In genomic region chr5:7396169-7397004, GRCh38 we compare ENCODE assay signal across 9 cellular contexts. TPM values are rescaled to one million over a fixed set of nuclear protein-coding genes. Genes with fewer than 3 reads are reported as not detected.
DNase-seq lines count a peak whose midpoint lies in the region; ATAC-seq and TF ChIP-seq lines count a peak whose summit lies in the region.
"Had no signal": no experiment of that assay in that cellular context is flagged by ENCODE, and none has a peak within 500 bp of the region (broad histone marks: within the 10 kb centered on the region; RNA-seq: fewer than 3 reads in every experiment).

No MANE protein-coding gene starts in this region.

- H3K4me1 ChIP-seq in colonic mucosa = peaks cover 3% of the 10 kb centered on the region
- no peaks in the 10 kb centered on the region for H3K4me1 ChIP-seq in aorta (ENCODE audit: control insufficient read depth in 1 of 2, insufficient read depth in 2 of 2, low read length in 2 of 2)

- no peaks in the 10 kb centered on the region for H3K9me3 Mint-ChIP-seq in mesothelial cell of epicardium

- H3K4me3 ChIP-seq in colonic mucosa (peak overlapping the region; percentile 33), aorta (ENCODE audit: low read length in 2 of 2) (peak overlapping the region; percentile 55 to 72)
- H3K4me3 ChIP-seq: SK-N-MC had no signal

- no peaks in the 10 kb centered on the region for H3K9me3 ChIP-seq in colonic mucosa
- no peaks in the 10 kb centered on the region for H3K9me3 ChIP-seq in aorta (ENCODE audit: control insufficient read depth, low read length)

- no peak overlapping the region for H3K27ac ChIP-seq in colonic mucosa
- H3K27ac ChIP-seq in aorta (ENCODE audit: low read depth in 1 of 2, low read length in 2 of 2) = peak overlapping the region in 1 of 2 donors; percentile 56
- H3K27ac ChIP-seq: SK-N-MC had no signal

- H3K9ac ChIP-seq in colonic mucosa (ENCODE audit: low read depth in 2 of 2, low read length in 2 of 2) = no peak overlapping the region

- peak; percentile 18 for DNase-seq in stimulated activated CD4-positive, alpha-beta T cell treated with anti-CD3 and anti-CD28 coated beads, Interleukin-15, amount 100 ng/mL, for 24 hours
- DNase-seq in stimulated activated CD4-positive, alpha-beta T cell treated with anti-CD3 and anti-CD28 coated beads, Interleukin-4, amount 100 ng/mL, for 24 hours = no peak
- DNase-seq in colonic mucosa (no peak), mesothelial cell of epicardium (ENCODE audit: low spot score in 2 of 2, unreplicated experiment in 2 of 2) (peak in 1 of 2 experiments; percentile 59), aorta (peak; percentile 47 to 79), RPMI8226 (no peak)

- H3K4me1 Mint-ChIP-seq in mesothelial cell of epicardium = peaks cover 10% of the 10 kb centered on the region

- H3K4me3 Mint-ChIP-seq in mesothelial cell of epicardium = peak overlapping the region; percentile 67

- TF ChIP-seq CTCF in colonic mucosa (IDR thresholded peaks at IDR 0.05) (no peak), mesothelial cell of epicardium (IDR thresholded peaks at IDR 0.05; ENCODE audit: unreplicated experiment) (no peak)

- no peak overlapping the region for H3K27ac Mint-ChIP-seq in mesothelial cell of epicardium

- WGBS in aorta, 2 donors = 1% methylated on average over 38 to 95 of the region's 95 CpGs

- H3K27me3 ChIP-seq in colonic mucosa (peaks cover 23% of the 10 kb centered on the region), aorta (ENCODE audit: control insufficient read depth in 1 of 2, insufficient read depth in 2 of 2, low read length in 1 of 2) (no peaks in the 10 kb centered on the region)

- H3K36me3 ChIP-seq in colonic mucosa = no peaks in the 10 kb centered on the region
- H3K36me3 ChIP-seq in aorta (ENCODE audit: control insufficient read depth in 1 of 2, insufficient read depth in 2 of 2, low read length in 1 of 2) = no peaks in the 10 kb centered on the region

- H3K27me3 Mint-ChIP-seq in mesothelial cell of epicardium (ENCODE audit: low read depth) = peaks cover 65% of the 10 kb centered on the region

- no peaks in the 10 kb centered on the region for H3K36me3 Mint-ChIP-seq in mesothelial cell of epicardium

- ATAC-seq in aorta (ENCODE audit: low FRiP score) (no peak), HG03439 (IDR thresholded peaks at IDR 0.05; ENCODE audit: unreplicated experiment) (no peak)
- no peak for ATAC-seq in activated CD4-positive, CD25-positive, alpha-beta regulatory T cell treated with anti-CD3 and anti-CD28 coated beads, Interleukin-2, amount 50 U/mL, for 24 hours

- intact Hi-C loops in colonic mucosa (cut with DNase I) = loop anchor here (10.0 kb wide), 3 partner anchors 142 to 358 kb away; no protein-coding TSS in a partner anchor
- intact Hi-C loops in aorta (cut with DNase I) = loop anchor here (5.0 kb wide), 1 partner anchor 351 kb away; no protein-coding TSS in a partner anchor

RNA-seq across cellular contexts. Expression of gene ADCY2, which starts 0.4 kb away (rescaled TPM):
- total RNA-seq in colonic mucosa (1 to 10 TPM in 1 of 2 donors, under 1 TPM in 1; 0.67 to 1.9 TPM), mesothelial cell of epicardium (0.84 to 3.0 TPM (median 0.86 TPM) in 3 replicates), aorta (1 to 10 TPM; 7.1 to 9.3 TPM)
- 1 to 10 TPM in 1 of 2 donors, under 1 TPM in 1; 0.56 to 6.4 TPM for polyA plus RNA-seq in aorta

Comparison
In these comparisons a context has a peak if more than half of its experiments do, and no peak if none do; other contexts are left out.
1. DNase-seq: peak in stimulated activated CD4-positive, alpha-beta T cell treated with anti-CD3 and anti-CD28 coated beads, Interleukin-15, amount 100 ng/mL, for 24 hours (single experiment) and aorta (2 of 2); none in stimulated activated CD4-positive, alpha-beta T cell treated with anti-CD3 and anti-CD28 coated beads, Interleukin-4, amount 100 ng/mL, for 24 hours (single experiment), colonic mucosa (single experiment) and RPMI8226 (single experiment).